ENCODE assay signal across 11 cellular contexts in genomic region chr15:85693277-85693676, GRCh38.
DNase-seq lines count a peak whose midpoint lies in the region; ATAC-seq and TF ChIP-seq lines count a peak whose summit lies in the region.
"Had no signal": no experiment of that assay in that cellular context is flagged by ENCODE, and none has a peak within 500 bp of the region (broad histone marks: within the 10 kb centered on the region; RNA-seq: fewer than 3 reads in every experiment).

No MANE protein-coding gene starts in this region.

- no peaks in the 10 kb centered on the region for H3K9me3 Mint-ChIP-seq in T-helper 2 cell treated with Interferon-gamma antibody and Interleukin-4, amounts not matched to agents 5 μg/mL and 100 μg/mL, for 36 hours

- no peaks in the 10 kb centered on the region for H3K79me2 ChIP-seq in mesendoderm (ENCODE audit: control insufficient read depth, insufficient read depth, low read length)

- H3K56ac ChIP-seq in mesendoderm (ENCODE audit: low read length): no peak overlapping the region

- no peak overlapping the region for H3K4ac ChIP-seq in mesendoderm (ENCODE audit: low read depth, low read length)

- no peak overlapping the region for H2AK5ac ChIP-seq in mesendoderm (ENCODE audit: low read length)

- no peak overlapping the region for H3K4me2 ChIP-seq in mesendoderm (ENCODE audit: low read length)

- H3K23ac ChIP-seq in mesendoderm (ENCODE audit: low read length): no peak overlapping the region

- DNase-seq in GM12864 (ENCODE audit: low read depth) (no peak), caudate nucleus (lab: John Stamatoyannopoulos, UW) (no peak), mesendoderm (no peak)
- no peak for DNase-seq in T-helper 2 cell treated with Interferon-gamma antibody and Interleukin-4, amounts not matched to agents 5 μg/mL and 100 μg/mL, for 36 hours (ENCODE audit: low spot score)
- DNase-seq: activated CD4-positive, CD25-positive, alpha-beta regulatory T cell treated with anti-CD3 and anti-CD28 coated beads, Interleukin-2, amount 50 U/mL, for 72 hours; left lung; NCI-H1048; stimulated activated naive CD4-positive, alpha-beta T cell had no signal

- WGBS in mesendoderm (ENCODE audit: extremely low coverage, insufficient coverage, low lambda C conversion rate): no CpG with 5 or more reads among the region's 2 CpGs

- no peaks in the 10 kb centered on the region for H3K79me1 ChIP-seq in mesendoderm (ENCODE audit: low read length)

- H3K27ac Mint-ChIP-seq in T-helper 2 cell treated with Interferon-gamma antibody and Interleukin-4, amounts not matched to agents 5 μg/mL and 100 μg/mL, for 36 hours: peak overlapping the region; percentile 86

- peak overlapping the region; percentile 97 for H3K4me3 Mint-ChIP-seq in T-helper 2 cell treated with Interferon-gamma antibody and Interleukin-4, amounts not matched to agents 5 μg/mL and 100 μg/mL, for 36 hours

- no peak overlapping the region for H2BK15ac ChIP-seq in mesendoderm (replicated peaks; ENCODE audit: low read depth)

- H4K8ac ChIP-seq in mesendoderm (ENCODE audit: low read depth, low read length): no peak overlapping the region

- TF ChIP-seq CTCF in GM12864 (IDR thresholded peaks at IDR 0.05; ENCODE audit: low read depth, low read length, missing control alignments) (no peak), neutrophil (IDR thresholded peaks at IDR 0.05) (no peak)

- H3K9me3 ChIP-seq in neutrophil: no peaks in the 10 kb centered on the region
- H3K9me3 ChIP-seq: left lung had no signal

- H3K4me1 ChIP-seq in neutrophil (ENCODE audit: control insufficient read depth in 1 of 2, insufficient read depth in 1 of 2, low read depth in 1 of 2, low read length in 1 of 2) (peaks cover 41 to 55% of the 10 kb centered on the region in 2 experiments), mesendoderm (ENCODE audit: control insufficient read depth, low read depth, low read length) (peaks cover 7% of the 10 kb centered on the region)

- H3K4me3 ChIP-seq in GM12864 (ENCODE audit: low read depth, low read length) (peak overlapping the region; percentile 65; the same call in 1 of the 2 replicates), neutrophil (ENCODE audit: low read depth in 1 of 2, low read length in 1 of 2) (no peak overlapping the region), mesendoderm (ENCODE audit: low read length) (no peak overlapping the region)
- H3K4me3 ChIP-seq: left lung had no signal

- no peak overlapping the region for H2BK120ac ChIP-seq in mesendoderm (ENCODE audit: low read depth, low read length)

- peaks cover 50% of the 10 kb centered on the region for H3K36me3 Mint-ChIP-seq in T-helper 2 cell treated with Interferon-gamma antibody and Interleukin-4, amounts not matched to agents 5 μg/mL and 100 μg/mL, for 36 hours (ENCODE audit: low read depth)

- peaks cover 54% of the 10 kb centered on the region for H3K4me1 Mint-ChIP-seq in T-helper 2 cell treated with Interferon-gamma antibody and Interleukin-4, amounts not matched to agents 5 μg/mL and 100 μg/mL, for 36 hours (ENCODE audit: low read depth)

- ATAC-seq in GM21381 (IDR thresholded peaks at IDR 0.05; ENCODE audit: unreplicated experiment) (peak; percentile 12), HG03108 (IDR thresholded peaks at IDR 0.05; ENCODE audit: unreplicated experiment) (no peak)

- H3K36me3 ChIP-seq in neutrophil (peaks cover 78% of the 10 kb centered on the region), mesendoderm (ENCODE audit: control insufficient read depth, insufficient read depth, low read length) (no peaks in the 10 kb centered on the region)

- no peak overlapping the region for H3K18ac ChIP-seq in mesendoderm (ENCODE audit: low read length)

- H3K27me3 ChIP-seq in neutrophil (no peaks in the 10 kb centered on the region), mesendoderm (ENCODE audit: insufficient read depth, low read length, poor library complexity) (no peaks in the 10 kb centered on the region)
- H3K27me3 ChIP-seq: left lung had no signal

- H3K27ac ChIP-seq in neutrophil (peak overlapping the region; percentile 61), caudate nucleus (ENCODE audit: low read depth, low read length) (no peak overlapping the region), mesendoderm (ENCODE audit: low read depth, low read length) (no peak overlapping the region)

- H3K9ac ChIP-seq in mesendoderm (ENCODE audit: low read length): no peak overlapping the region

- no peak overlapping the region for H2BK5ac ChIP-seq in mesendoderm (ENCODE audit: low read length)

- H3K27me3 Mint-ChIP-seq in T-helper 2 cell treated with Interferon-gamma antibody and Interleukin-4, amounts not matched to agents 5 μg/mL and 100 μg/mL, for 36 hours (ENCODE audit: low read depth): no peaks in the 10 kb centered on the region

- H4K5ac ChIP-seq in mesendoderm (ENCODE audit: low read length): no peak overlapping the region
